ENCODE assay signal across 8 cellular contexts in genomic region chr17:13594762-13595697, GRCh38. TPM values are rescaled to one million over a fixed set of nuclear protein-coding genes. Genes with fewer than 3 reads are reported as not detected.
DNase-seq lines count a peak whose midpoint lies in the region; ATAC-seq and TF ChIP-seq lines count a peak whose summit lies in the region.

No MANE protein-coding gene starts in this region.

- H3K4me1 ChIP-seq in thyroid gland = no peaks in the 10 kb centered on the region

- 28 to 29% methylated on average over 12 of the region's 12 CpGs for WGBS in thyroid gland, 2 donors

- TF ChIP-seq POLR2A in thyroid gland (IDR thresholded peaks at IDR 0.05) = no peak

- intact Hi-C loops in thyroid gland (cut with DNase I) = loop anchor here (10.0 kb wide), 1 partner anchor 1330 kb away; no protein-coding TSS in a partner anchor

- peak; percentile 61 to 88 (median 67) for TF ChIP-seq CTCF in thyroid gland (IDR thresholded peaks at IDR 0.05)

- ATAC-seq in HG02571 (IDR thresholded peaks at IDR 0.05; ENCODE audit: unreplicated experiment) = no peak

- DNase-seq in GDM1 (lab: John Stamatoyannopoulos, UW) = peak; percentile 55
- DNase-seq in HT1080 (ENCODE audit: low read depth) = peak; percentile 76
- peak; percentile 63 for DNase-seq in RPMI8226
- DNase-seq in activated T-helper 1 cell treated with anti-CD3 and anti-CD28 coated beads, Interleukin-2, amount 50 U/mL, for 16 hours (ENCODE audit: low read depth in 1 of 2, low spot score in 1 of 2) = peak; percentile 63 to 76
- peak; percentile 82 for DNase-seq in fibroblast of the conjunctiva (ENCODE audit: low read depth)
- peak; percentile 45 for DNase-seq in occipital lobe (lab: John Stamatoyannopoulos, UW)
- peak; percentile 61 to 73 for DNase-seq in thyroid gland

- H3K4me3 ChIP-seq in thyroid gland (replicated peaks in 1 of 3) = no peak overlapping the region

- H3K27ac ChIP-seq in thyroid gland = no peak overlapping the region

- H3K9me3 ChIP-seq in thyroid gland = no peaks in the 10 kb centered on the region

- H3K36me3 ChIP-seq in thyroid gland = no peaks in the 10 kb centered on the region

- no peaks in the 10 kb centered on the region for H3K27me3 ChIP-seq in thyroid gland

RNA-seq across cellular contexts. Expression of gene HS3ST3A1, which starts 6.7 kb away (rescaled TPM):
- 163 and 187 TPM in 2 replicates for total RNA-seq in HT1080 (2014; rRNA removed; shearing (Covaris generic))
- polyA plus RNA-seq in HT1080 (2015; cell fraction: cytosol; rRNA removed) = 90.6 and 103 TPM in 2 replicates
- 60.6 and 66.1 TPM in 2 replicates for polyA plus RNA-seq in HT1080 (2015; cell fraction: nucleus; rRNA removed)
- total RNA-seq in occipital lobe (0.16 TPM), thyroid gland (1 to 10 TPM in 3 of 4 donors, under 1 TPM in 1; 0.98 to 2.1 (median 1.8) TPM)

Comparison
In these comparisons a context has a peak if more than half of its experiments do, and no peak if none do; other contexts are left out.
1. RNA of gene HS3ST3A1, which starts 6.7 kb away (total RNA-seq): 163 to 187 TPM in HT1080; 0.98 to 2.1 TPM in thyroid gland and 0.16 TPM in occipital lobe (single experiment); every median in the first group is over 10 times any median in the second.
2. Peak in every context shown above with its lines, with median percentiles within 50 percentile points of each other: DNase-seq.